In the genomic region with DNA sequence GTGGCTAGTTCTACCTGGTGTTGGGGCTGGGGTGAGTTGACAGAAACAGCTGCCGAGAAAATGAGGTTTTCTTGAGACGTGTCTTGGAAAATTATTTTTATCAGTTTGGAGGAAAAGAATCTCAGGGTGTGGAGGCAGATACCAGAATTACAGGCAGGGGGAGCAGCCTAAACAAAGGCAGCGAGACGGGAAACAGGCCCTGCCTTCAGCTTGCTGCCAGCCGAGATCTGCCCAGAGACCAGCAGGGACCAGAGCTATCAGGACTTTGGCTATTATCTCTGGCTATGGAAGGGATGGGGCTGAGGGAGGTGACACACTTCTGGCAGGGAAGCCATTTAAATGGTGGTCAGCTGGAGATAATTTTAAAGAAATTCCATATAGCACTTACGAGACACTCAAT, we compare ENCODE assay signal across 9 cellular contexts. TPM values are rescaled to one million over a fixed set of nuclear protein-coding genes. Genes with fewer than 3 reads are reported as not detected.
DNase-seq lines count a peak whose midpoint lies in the region; ATAC-seq, FAIRE-seq and TF ChIP-seq lines count a peak whose summit lies in the region.
"Had no signal": no experiment of that assay in that cellular context is flagged by ENCODE, and none has a peak within 500 bp of the region (broad histone marks: within the 10 kb centered on the region; RNA-seq: fewer than 3 reads in every experiment).

No MANE protein-coding gene starts in this region.

- no peak for TF ChIP-seq RAD21 in HepG2 (CRISPR knock-in tag; IDR thresholded peaks at IDR 0.05)

- FAIRE-seq in HepG2 (lab: Jason Lieb, UNC) = no peak
- no peak for FAIRE-seq in kidney (lab: Jason Lieb, UNC)

- BruUV-seq in HepG2 (replicated peaks; lab: Mats Ljungman, UMichigan) = no TSS peak

- H3K4me3 ChIP-seq in HepG2 (replicated peaks in 1 of 3; ENCODE audit: insufficient read depth in 1 of 3, low read depth in 2 of 3, low read length in 3 of 3) = no peak overlapping the region
- no peak overlapping the region for H3K4me3 ChIP-seq in right lobe of liver
- H3K4me3 ChIP-seq in MM.1S (ENCODE audit: low read length) = no peak overlapping the region
- H3K4me3 ChIP-seq in kidney (ENCODE audit: low read length in 2 of 2) = no peak overlapping the region
- H3K4me3 ChIP-seq: dorsolateral prefrontal cortex had no signal

- TF ChIP-seq POLR2A in HepG2 (IDR thresholded peaks at IDR 0.05; ENCODE audit: insufficient read depth in 1 of 2, low read depth in 2 of 2, low read length in 2 of 2) (no peak), right lobe of liver (IDR thresholded peaks at IDR 0.05) (no peak)

- H3K9me3 ChIP-seq in HepG2 (ENCODE audit: low read length) (no peaks in the 10 kb centered on the region), right lobe of liver (no peaks in the 10 kb centered on the region), MM.1S (replicated peaks; ENCODE audit: insufficient read depth, low read length) (no peaks in the 10 kb centered on the region), kidney (ENCODE audit: control insufficient read depth in 1 of 2, low read length in 2 of 2) (no peaks in the 10 kb centered on the region)

- H3K9me2 ChIP-seq in MM.1S (replicated peaks; ENCODE audit: insufficient read depth, low read length) = no peaks in the 10 kb centered on the region

- TF ChIP-seq CTCF in HepG2 (CRISPR knock-in tag; IDR thresholded peaks at IDR 0.05) = no peak
- no peak for TF ChIP-seq CTCF in right lobe of liver (IDR thresholded peaks at IDR 0.05)
- TF ChIP-seq CTCF in MM.1S (IDR thresholded peaks at IDR 0.05; ENCODE audit: low read length) = no peak
- TF ChIP-seq CTCF in kidney (IDR thresholded peaks at IDR 0.05; ENCODE audit: borderline replicate concordance, extremely low read depth, insufficient read depth) = no peak

- H3K9ac ChIP-seq in HepG2 (ENCODE audit: insufficient read depth, low read depth, low read length) (no peak overlapping the region), MM.1S (ENCODE audit: low read length) (no peak overlapping the region), kidney (ENCODE audit: low read length in 2 of 2) (no peak overlapping the region)

- POLR2A ChIA-PET in HepG2 (lab: Yijun Ruan, JAX) = no interaction called here

- TF ChIP-seq EP300 in HepG2 (IDR thresholded peaks at IDR 0.05; ENCODE audit: low read depth in 2 of 2, low read length in 2 of 2) = no peak
- no peak for TF ChIP-seq EP300 in HepG2 (CRISPR knock-in tag; IDR thresholded peaks at IDR 0.05; ENCODE audit: borderline replicate concordance)

- H4K20me1 ChIP-seq in HepG2 (ENCODE audit: insufficient read depth, low read length) = no peaks in the 10 kb centered on the region
- H4K20me1 ChIP-seq in MM.1S (ENCODE audit: insufficient read depth, low read length) = no peaks in the 10 kb centered on the region

- ATAC-seq in HepG2 = peak; percentile 63
- no peak for ATAC-seq in right lobe of liver

- WGBS in HepG2 (ENCODE audit: low lambda C conversion rate) = 34% methylated on average over 6 of the region's 6 CpGs
- WGBS in right lobe of liver (ENCODE audit: insufficient coverage, low coverage, low lambda C conversion rate, missing lambda C conversion rate) = 34% methylated on average over 6 of the region's 6 CpGs

- H3K4me2 ChIP-seq in HepG2 (ENCODE audit: low read depth, low read length) (no peak overlapping the region), MM.1S (ENCODE audit: low read depth, low read length) (no peak overlapping the region)

- in situ Hi-C loops in HepG2 (cut with HindIII; ENCODE audit: extremely low pct_ligation_motif_present, low pct_unique_long_range_greater_than_20kb) = no loop called here

- CTCF ChIA-PET in HepG2 (lab: Yijun Ruan, JAX; ENCODE audit: low intra/inter-chr PET ratio, low total read pairs) = no interaction called here

- H3K36me3 ChIP-seq in HepG2 (replicated peaks in 1 of 2; ENCODE audit: control insufficient read depth in 1 of 2, insufficient read depth in 2 of 2, low read length in 2 of 2) = no peaks in the 10 kb centered on the region
- no peaks in the 10 kb centered on the region for H3K36me3 ChIP-seq in right lobe of liver
- H3K36me3 ChIP-seq in MM.1S (replicated peaks; ENCODE audit: insufficient read depth, low read length) = no peaks in the 10 kb centered on the region
- no peaks in the 10 kb centered on the region for H3K36me3 ChIP-seq in kidney (ENCODE audit: control insufficient read depth in 1 of 2, insufficient read depth in 2 of 2, low read length in 2 of 2)

- H3K27me3 ChIP-seq in HepG2 (ENCODE audit: control insufficient read depth in 1 of 2, insufficient read depth in 2 of 2, low read length in 2 of 2) (peaks cover 9 to 56% of the 10 kb centered on the region in 2 experiments), right lobe of liver (no peaks in the 10 kb centered on the region), MM.1S (replicated peaks; ENCODE audit: insufficient read depth, low read length) (no peaks in the 10 kb centered on the region)

- H3K27ac ChIP-seq in HepG2 (ENCODE audit: extremely low read length, insufficient read depth, low read length) (no peak overlapping the region), right lobe of liver (no peak overlapping the region), MM.1S (ENCODE audit: low read length) (no peak overlapping the region), kidney (ENCODE audit: low read depth in 2 of 2, low read length in 2 of 2) (no peak overlapping the region)
- H3K27ac ChIP-seq: dorsolateral prefrontal cortex had no signal

- intact Hi-C loops in HepG2 (cut with micrococcal nuclease; ENCODE audit: unreplicated experiment) (no loop called here), right lobe of liver (cut with DNase I) (no loop called here), kidney (cut with DNase I) (no loop called here)

- H3F3A ChIP-seq in MM.1S (ENCODE audit: insufficient read depth, low read length) = peaks cover 7% of the 10 kb centered on the region

- no peaks in the 10 kb centered on the region for H3K4me1 ChIP-seq in HepG2 (ENCODE audit: insufficient read depth, low read length)
- H3K4me1 ChIP-seq in right lobe of liver = no peaks in the 10 kb centered on the region
- peaks cover 5% of the 10 kb centered on the region for H3K4me1 ChIP-seq in MM.1S (ENCODE audit: low read length)
- H3K4me1 ChIP-seq in kidney (ENCODE audit: control insufficient read depth in 1 of 2, insufficient read depth in 1 of 2, low read depth in 1 of 2, low read length in 2 of 2) = peaks cover 7 to 18% of the 10 kb centered on the region in 2 donors

- H2AFZ ChIP-seq in HepG2 (ENCODE audit: low read length) (no peak overlapping the region), MM.1S (ENCODE audit: low read length) (no peak overlapping the region)

- H3K79me2 ChIP-seq in HepG2 (ENCODE audit: insufficient read depth, low read length) (no peaks in the 10 kb centered on the region), MM.1S (ENCODE audit: low read length) (no peaks in the 10 kb centered on the region)

- DNase-seq in HepG2 (ENCODE audit: low spot score) (no peak), right lobe of liver (no peak), SW 1271 (lab: John Stamatoyannopoulos, UW) (peak; percentile 5 to 10), glomerular visceral epithelial cell (ENCODE audit: extremely low spot score) (peak; percentile 8), MM.1S (no peak), kidney (no peak), NCI-H146 treated with DMSO at 0.1 percent for 48 hours (lab: John Stamatoyannopoulos, UW; ENCODE audit: unreplicated experiment) (no peak), inferior parietal cortex (ENCODE audit: extremely low spot score) (no peak)
- DNase-seq: dorsolateral prefrontal cortex had no signal

RNA-seq across cellular contexts. Expression of gene SYNDIG1L, which starts 25.7 kb away (rescaled TPM):
- total RNA-seq in HepG2 (2016; rRNA removed; fragmentation: Illumina TruSeq; extraction: Trizol) (not detected in 2 replicates), right lobe of liver (not detected), kidney (0.13 TPM)
- not detected in 2 replicates for total RNA-seq in HepG2 (2016; cell fraction: cytosol; rRNA removed; fragmentation: Illumina TruSeq; extraction: Trizol; ENCODE audit: low read depth)
- total RNA-seq in HepG2 (2016; cell fraction: insoluble cytoplasmic fraction; rRNA removed; fragmentation: Illumina TruSeq; extraction: Trizol) = not detected in 2 replicates
- not detected in 2 replicates for total RNA-seq in HepG2 (2016; cell fraction: membrane; rRNA removed; fragmentation: Illumina TruSeq; extraction: Trizol)
- total RNA-seq in HepG2 (2016; cell fraction: nucleus; rRNA removed; fragmentation: Illumina TruSeq; extraction: Trizol) = not detected in 2 replicates
- polyA plus RNA-seq in HepG2 (2011; rRNA removed) (0.04 and 0.10 TPM in 2 replicates), kidney (ENCODE audit: insufficient read depth, low read depth, low replicate concordance) (0.47 TPM)
- 0.03 TPM in 1 of 2 replicates, not detected in the other for polyA plus RNA-seq in HepG2 (2011; cell fraction: cytosol; rRNA removed)
- 0.21 and 0.29 TPM in 2 replicates for polyA plus RNA-seq in HepG2 (2011; cell fraction: nucleus; rRNA removed)
- 0.12 TPM in 1 of 2 replicates, not detected in the other for polyA plus RNA-seq in HepG2 (2012)
- not detected in 2 replicates for polyA plus RNA-seq in HepG2 (2016; cell fraction: cytosol; fragmentation: Illumina TruSeq; extraction: Trizol; ENCODE audit: low read depth)
- polyA plus RNA-seq in HepG2 (2016; cell fraction: insoluble cytoplasmic fraction; fragmentation: Illumina TruSeq; extraction: Trizol; ENCODE audit: low read depth) = not detected in 2 replicates
- polyA plus RNA-seq in HepG2 (2016; cell fraction: membrane; fragmentation: Illumina TruSeq; extraction: Trizol; ENCODE audit: low read depth) = not detected in 2 replicates
- not detected in 2 replicates for polyA plus RNA-seq in HepG2 (2016; cell fraction: nucleus; fragmentation: Illumina TruSeq; extraction: Trizol; ENCODE audit: insufficient read depth, low read depth)
- polyA minus RNA-seq in HepG2 (2011; rRNA and poly(A)+ RNA removed; ENCODE audit: low replicate concordance) = not detected in 2 replicates
- not detected in 2 replicates for polyA minus RNA-seq in HepG2 (2011; cell fraction: cytosol; rRNA and poly(A)+ RNA removed)
- polyA minus RNA-seq in HepG2 (2011; cell fraction: nucleus; rRNA and poly(A)+ RNA removed) = not detected in 2 replicates

RNA-seq across cellular contexts. Expression of gene VRTN, which starts 52.1 kb away (rescaled TPM):
- total RNA-seq in HepG2 (2016; rRNA removed; fragmentation: Illumina TruSeq; extraction: Trizol) (not detected in 2 replicates), right lobe of liver (not detected), kidney (not detected)
- total RNA-seq in HepG2 (2016; cell fraction: cytosol; rRNA removed; fragmentation: Illumina TruSeq; extraction: Trizol; ENCODE audit: low read depth) = not detected in 2 replicates
- total RNA-seq in HepG2 (2016; cell fraction: insoluble cytoplasmic fraction; rRNA removed; fragmentation: Illumina TruSeq; extraction: Trizol) = not detected in 2 replicates
- total RNA-seq in HepG2 (2016; cell fraction: membrane; rRNA removed; fragmentation: Illumina TruSeq; extraction: Trizol) = not detected in 2 replicates
- total RNA-seq in HepG2 (2016; cell fraction: nucleus; rRNA removed; fragmentation: Illumina TruSeq; extraction: Trizol) = not detected in 2 replicates
- polyA plus RNA-seq in HepG2 (2011; rRNA removed) (not detected in 2 replicates), kidney (ENCODE audit: insufficient read depth, low read depth, low replicate concordance) (not detected)
- polyA plus RNA-seq in HepG2 (2011; cell fraction: cytosol; rRNA removed) = not detected in 2 replicates
- not detected in 2 replicates for polyA plus RNA-seq in HepG2 (2011; cell fraction: nucleus; rRNA removed)
- polyA plus RNA-seq in HepG2 (2012) = not detected in 2 replicates
- not detected in 2 replicates for polyA plus RNA-seq in HepG2 (2016; cell fraction: cytosol; fragmentation: Illumina TruSeq; extraction: Trizol; ENCODE audit: low read depth)
- polyA plus RNA-seq in HepG2 (2016; cell fraction: insoluble cytoplasmic fraction; fragmentation: Illumina TruSeq; extraction: Trizol; ENCODE audit: low read depth) = not detected in 2 replicates
- not detected in 2 replicates for polyA plus RNA-seq in HepG2 (2016; cell fraction: membrane; fragmentation: Illumina TruSeq; extraction: Trizol; ENCODE audit: low read depth)
- not detected in 2 replicates for polyA plus RNA-seq in HepG2 (2016; cell fraction: nucleus; fragmentation: Illumina TruSeq; extraction: Trizol; ENCODE audit: insufficient read depth, low read depth)
- not detected in 2 replicates for polyA minus RNA-seq in HepG2 (2011; rRNA and poly(A)+ RNA removed; ENCODE audit: low replicate concordance)
- not detected in 2 replicates for polyA minus RNA-seq in HepG2 (2011; cell fraction: cytosol; rRNA and poly(A)+ RNA removed)
- not detected in 2 replicates for polyA minus RNA-seq in HepG2 (2011; cell fraction: nucleus; rRNA and poly(A)+ RNA removed)
- total RNA-seq: dorsolateral prefrontal cortex had no signal

Comparison
In these comparisons a context has a peak if more than half of its experiments do, and no peak if none do; other contexts are left out.
1. DNase-seq: peak in SW 1271 (2 of 2) and glomerular visceral epithelial cell (single experiment); none in HepG2 (single experiment), right lobe of liver (0 of 3), MM.1S (single experiment), kidney (single experiment), NCI-H146 treated with DMSO at 0.1 percent for 48 hours (single experiment) and inferior parietal cortex (single experiment).